ENCODE assay signal across 1 cellular context in genomic region chr10:75261813-75262725, GRCh38.
TF ChIP-seq lines count a peak whose summit lies in the region.

No MANE protein-coding gene starts in this region.

TF ChIP-seq in HepG2, 621 proteins besides CTCF, POLR2A, EP300 and RAD21 (continued from another document and continues in another):
- no peak for TF ChIP-seq ZNF570 (CRISPR knock-in tag; IDR thresholded peaks at IDR 0.05; ENCODE audit: borderline replicate concordance)
- no peak for TF ChIP-seq ZBED4 (CRISPR knock-in tag; IDR thresholded peaks at IDR 0.05; ENCODE audit: borderline replicate concordance)
- no peak for TF ChIP-seq MEF2D (CRISPR knock-in tag; IDR thresholded peaks at IDR 0.05)
- no peak for TF ChIP-seq KDM2A (CRISPR knock-in tag; IDR thresholded peaks at IDR 0.05; ENCODE audit: borderline replicate concordance, low read depth)
- TF ChIP-seq GATA4 (IDR thresholded peaks at IDR 0.05; ENCODE audit: borderline replicate concordance, low read depth), result no peak
- TF ChIP-seq BATF2 (CRISPR knock-in tag; IDR thresholded peaks at IDR 0.05), result no peak
- no peak for TF ChIP-seq CCDC6 (CRISPR knock-in tag; IDR thresholded peaks at IDR 0.05)
- no peak for TF ChIP-seq ZBTB46 (CRISPR knock-in tag; IDR thresholded peaks at IDR 0.05; ENCODE audit: borderline replicate concordance)
- TF ChIP-seq ZNF720 (CRISPR knock-in tag; IDR thresholded peaks at IDR 0.05), result no peak
- no peak for TF ChIP-seq ZBTB8A (CRISPR knock-in tag; IDR thresholded peaks at IDR 0.05; ENCODE audit: borderline replicate concordance, low read depth)
- peak; percentile 71 for TF ChIP-seq PAXIP1 (CRISPR knock-in tag; conservative IDR thresholded peaks at IDR 0.05)
- no peak for TF ChIP-seq ZNF644 (CRISPR knock-in tag; IDR thresholded peaks at IDR 0.05; ENCODE audit: low read depth)
- TF ChIP-seq TBL1XR1 (IDR thresholded peaks at IDR 0.05; ENCODE audit: borderline replicate concordance, low read length, partially characterized antibody), result no peak
- no peak for TF ChIP-seq ZNF749 (CRISPR knock-in tag; IDR thresholded peaks at IDR 0.05; ENCODE audit: borderline replicate concordance)
- TF ChIP-seq ZNF234 (CRISPR knock-in tag; conservative IDR thresholded peaks at IDR 0.05), result no peak
- no peak for TF ChIP-seq BCL3 (CRISPR knock-in tag; IDR thresholded peaks at IDR 0.05)
- TF ChIP-seq MAZ (IDR thresholded peaks at IDR 0.05; ENCODE audit: borderline replicate concordance, low read depth, low read length), result no peak
- no peak for TF ChIP-seq MAZ (CRISPR knock-in tag; IDR thresholded peaks at IDR 0.05; ENCODE audit: low read depth)
- no peak for TF ChIP-seq SP4 (CRISPR knock-in tag; IDR thresholded peaks at IDR 0.05)
- no peak for TF ChIP-seq BCL6 (CRISPR knock-in tag; IDR thresholded peaks at IDR 0.05)
- no peak for TF ChIP-seq NKX3-1 (CRISPR knock-in tag; IDR thresholded peaks at IDR 0.05)
- peak; percentile 29; the same call in 1 of the 2 replicates for TF ChIP-seq REPIN1 (CRISPR knock-in tag; IDR thresholded peaks at IDR 0.05; ENCODE audit: borderline replicate concordance, low read depth)
- no peak for TF ChIP-seq ATF2 (CRISPR knock-in tag; IDR thresholded peaks at IDR 0.05)
- TF ChIP-seq NBN (conservative IDR thresholded peaks at IDR 0.05), result no peak
- no peak for TF ChIP-seq MXD3 (CRISPR knock-in tag; IDR thresholded peaks at IDR 0.05)
- TF ChIP-seq ZNF577 (CRISPR knock-in tag; IDR thresholded peaks at IDR 0.05; ENCODE audit: borderline replicate concordance, low read depth), result no peak
- no peak for TF ChIP-seq NR2F2 (IDR thresholded peaks at IDR 0.05; ENCODE audit: borderline replicate concordance, low read depth)
- TF ChIP-seq ELF1 (CRISPR knock-in tag; IDR thresholded peaks at IDR 0.05), result no peak
- no peak for TF ChIP-seq ZNF569 (CRISPR knock-in tag; IDR thresholded peaks at IDR 0.05; ENCODE audit: borderline replicate concordance)
- no peak for TF ChIP-seq ZNF615 (CRISPR knock-in tag; IDR thresholded peaks at IDR 0.05; ENCODE audit: borderline replicate concordance)
- no peak for TF ChIP-seq ZNF124 (CRISPR knock-in tag; IDR thresholded peaks at IDR 0.05)
- TF ChIP-seq ESRRA (CRISPR knock-in tag; IDR thresholded peaks at IDR 0.05; ENCODE audit: low read depth), result peak; percentile 40; the same call in 1 of the 2 replicates
- TF ChIP-seq SSRP1 (CRISPR knock-in tag; IDR thresholded peaks at IDR 0.05), result no peak
- TF ChIP-seq ZFX (CRISPR knock-in tag; IDR thresholded peaks at IDR 0.05; ENCODE audit: low read depth), result 0 out of 2 replicates have a peak, but pooled peaks have one; percentile 21
- no peak for TF ChIP-seq SIN3B (IDR thresholded peaks at IDR 0.05; ENCODE audit: low read length)
- no peak for TF ChIP-seq ZNF367 (CRISPR knock-in tag; IDR thresholded peaks at IDR 0.05; ENCODE audit: borderline replicate concordance)
- TF ChIP-seq ZNF792 (CRISPR knock-in tag; IDR thresholded peaks at IDR 0.05), result no peak
- no peak for TF ChIP-seq ZBTB1 (CRISPR knock-in tag; IDR thresholded peaks at IDR 0.05; ENCODE audit: borderline replicate concordance)
- no peak for TF ChIP-seq FOXJ3 (CRISPR knock-in tag; IDR thresholded peaks at IDR 0.05; ENCODE audit: borderline replicate concordance)
- no peak for TF ChIP-seq ZBTB38 (CRISPR knock-in tag; IDR thresholded peaks at IDR 0.05)
- no peak for TF ChIP-seq ZNF547 (CRISPR knock-in tag; IDR thresholded peaks at IDR 0.05)
- TF ChIP-seq SP1 (IDR thresholded peaks at IDR 0.05), result no peak
- no peak for TF ChIP-seq SP1 (CRISPR knock-in tag; IDR thresholded peaks at IDR 0.05)
- TF ChIP-seq EED (CRISPR knock-in tag; IDR thresholded peaks at IDR 0.05), result no peak
- TF ChIP-seq ZNF687 (CRISPR knock-in tag; IDR thresholded peaks at IDR 0.05), result peak; percentile 67
- TF ChIP-seq ZFP36L2 (CRISPR knock-in tag; IDR thresholded peaks at IDR 0.05), result no peak
- no peak for TF ChIP-seq ETS1 (CRISPR knock-in tag; IDR thresholded peaks at IDR 0.05)
- TF ChIP-seq ZFP37 (CRISPR knock-in tag; IDR thresholded peaks at IDR 0.05; ENCODE audit: borderline replicate concordance), result no peak
- TF ChIP-seq THAP8 (CRISPR knock-in tag; IDR thresholded peaks at IDR 0.05; ENCODE audit: borderline replicate concordance), result no peak
- TF ChIP-seq ZNF101 (CRISPR knock-in tag; IDR thresholded peaks at IDR 0.05; ENCODE audit: borderline replicate concordance, low read depth), result no peak
